17 cellular contexts compared by ENCODE assay signal in the genomic region with DNA sequence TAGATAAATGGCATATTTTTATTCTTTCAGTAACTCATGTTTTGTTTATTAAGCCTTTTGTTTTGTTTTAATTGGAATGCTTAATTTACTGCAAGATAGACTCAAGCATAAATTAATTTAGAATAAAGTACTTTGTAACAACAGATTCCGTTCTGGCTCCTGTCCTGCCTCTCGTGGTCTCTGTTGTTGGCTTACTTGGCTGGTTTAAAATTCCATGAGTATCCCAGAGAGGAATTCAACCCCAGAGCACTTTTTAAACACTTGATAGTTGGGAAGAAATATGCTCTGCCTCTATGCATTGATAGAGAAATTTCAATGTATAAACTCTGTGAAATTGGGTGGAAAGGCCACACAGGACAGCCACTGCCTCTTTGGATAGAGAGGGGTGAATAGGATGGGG.
DNase-seq lines count a peak whose midpoint lies in the region; ATAC-seq and TF ChIP-seq lines count a peak whose summit lies in the region.
"Had no signal": no experiment of that assay in that cellular context is flagged by ENCODE, and none has a peak within 500 bp of the region (broad histone marks: within the 10 kb centered on the region; RNA-seq: fewer than 3 reads in every experiment).

No MANE protein-coding gene starts in this region.

- H3K4me3 Mint-ChIP-seq in HFFc6 (peak overlapping the region; percentile 58; the same call in 1 of the 2 replicates), chondrocyte (ENCODE audit: unreplicated experiment) (no peak overlapping the region)
- no peak overlapping the region for H3K4me3 Mint-ChIP-seq in activated CD8-positive, alpha-beta T cell treated with anti-CD3 and anti-CD28 coated beads for 36 hours
- H3K4me3 Mint-ChIP-seq: activated CD4-positive, alpha-beta T cell treated with anti-CD3 and anti-CD28 coated beads for 36 hours; activated T-cell treated with anti-CD3 and anti-CD28 coated beads, Interleukin-2, amount 50 U/mL, for 72 hours; CD4-positive, alpha-beta memory T cell; memory B cell; stimulated activated effector memory CD8-positive, alpha-beta T cell treated with anti-CD3 and anti-CD28 coated beads, Interleukin-12 subunit alpha, Interleukin-12 subunit beta, amount 100 ng/mL, for 72 hours; T-helper 1 cell treated with Interleukin-12 subunit alpha and Interleukin-12 subunit beta and Interleukin-4 antibody, amounts not matched to agents 30 μg/mL and 1 μg/mL, for 36 hours had no signal

- no peak for TF ChIP-seq POLR2A in testis (IDR thresholded peaks at IDR 0.05)

- H3K27me3 Mint-ChIP-seq in HFFc6 (ENCODE audit: insufficient read depth), result no peaks in the 10 kb centered on the region; the same call in none of the 2 replicates
- H3K27me3 Mint-ChIP-seq in chondrocyte (ENCODE audit: low read depth), result no peaks in the 10 kb centered on the region
- H3K27me3 Mint-ChIP-seq in activated CD8-positive, alpha-beta T cell treated with anti-CD3 and anti-CD28 coated beads for 36 hours, result no peaks in the 10 kb centered on the region
- H3K27me3 Mint-ChIP-seq: activated CD4-positive, alpha-beta T cell treated with anti-CD3 and anti-CD28 coated beads for 36 hours had no signal

- H3K4me3 ChIP-seq in left lung (no peak overlapping the region), testis (no peak overlapping the region), brain microvascular endothelial cell (ENCODE audit: low read depth, low read length) (no peak overlapping the region)

- no peaks in the 10 kb centered on the region for H3K27me3 ChIP-seq in left lung
- H3K27me3 ChIP-seq in testis, result no peaks in the 10 kb centered on the region
- H3K27me3 ChIP-seq in brain microvascular endothelial cell (replicated peaks), result no peaks in the 10 kb centered on the region

- peaks cover 44% of the 10 kb centered on the region for H3K36me3 Mint-ChIP-seq in HFFc6 (ENCODE audit: low read depth)
- H3K36me3 Mint-ChIP-seq in chondrocyte (ENCODE audit: low read depth), result peaks cover 34% of the 10 kb centered on the region
- H3K36me3 Mint-ChIP-seq in activated CD8-positive, alpha-beta T cell treated with anti-CD3 and anti-CD28 coated beads for 36 hours (ENCODE audit: low read depth), result peaks cover 2% of the 10 kb centered on the region
- H3K36me3 Mint-ChIP-seq: stimulated activated effector memory CD8-positive, alpha-beta T cell treated with anti-CD3 and anti-CD28 coated beads, Interleukin-12 subunit alpha, Interleukin-12 subunit beta, amount 100 ng/mL, for 72 hours had no signal

- H3K27ac Mint-ChIP-seq in HFFc6, result peak overlapping the region; percentile 62; the same call in 1 of the 2 replicates
- H3K27ac Mint-ChIP-seq in chondrocyte (ENCODE audit: unreplicated experiment), result peak overlapping the region; percentile 92
- H3K27ac Mint-ChIP-seq in activated CD8-positive, alpha-beta T cell treated with anti-CD3 and anti-CD28 coated beads for 36 hours, result no peak overlapping the region
- H3K27ac Mint-ChIP-seq: activated CD4-positive, alpha-beta T cell treated with anti-CD3 and anti-CD28 coated beads for 36 hours; activated T-cell treated with anti-CD3 and anti-CD28 coated beads, Interleukin-2, amount 50 U/mL, for 72 hours; CD4-positive, alpha-beta memory T cell; memory B cell; stimulated activated effector memory CD8-positive, alpha-beta T cell treated with anti-CD3 and anti-CD28 coated beads, Interleukin-12 subunit alpha, Interleukin-12 subunit beta, amount 100 ng/mL, for 72 hours; T-helper 1 cell treated with Interleukin-12 subunit alpha and Interleukin-12 subunit beta and Interleukin-4 antibody, amounts not matched to agents 30 μg/mL and 1 μg/mL, for 36 hours had no signal

- H3K27ac ChIP-seq in left lung (peak overlapping the region in 1 of 2 donors; percentile 51), testis (peak overlapping the region; percentile 12 to 50), brain microvascular endothelial cell (no peak overlapping the region)

- H3K4me1 ChIP-seq in left lung, result peaks cover 0 to 5% of the 10 kb centered on the region in 2 donors
- H3K4me1 ChIP-seq in testis, result no peaks in the 10 kb centered on the region

- in situ Hi-C loops in brain microvascular endothelial cell (cut with HindIII; ENCODE audit: low pct_ligation_motif_present, low sequenced_read_pairs), result no loop called here

- H3K36me3 ChIP-seq in left lung, result peaks cover 0 to 16% of the 10 kb centered on the region in 2 donors
- H3K36me3 ChIP-seq in testis (ENCODE audit: low read depth, missing control alignments), result no peaks in the 10 kb centered on the region
- peaks cover 35% of the 10 kb centered on the region for H3K36me3 ChIP-seq in brain microvascular endothelial cell (replicated peaks)

- intact Hi-C loops in left lung (cut with DNase I), result no loop called here
- intact Hi-C loops in testis (cut with DNase I; ENCODE audit: low total_unique reads), result no loop called here
- intact Hi-C loops in activated CD8-positive, alpha-beta T cell treated with anti-CD3 and anti-CD28 coated beads for 36 hours (cut with micrococcal nuclease), result no loop called here

- peak; percentile 45 for ATAC-seq in left lung
- no peak for ATAC-seq in GM18519 (IDR thresholded peaks at IDR 0.05; ENCODE audit: low FRiP score, unreplicated experiment)
- no peak for ATAC-seq in activated CD8-positive, alpha-beta T cell treated with anti-CD3 and anti-CD28 coated beads for 36 hours
- ATAC-seq: activated CD4-positive, alpha-beta T cell treated with anti-CD3 and anti-CD28 coated beads for 36 hours; activated T-cell treated with anti-CD3 and anti-CD28 coated beads, Interleukin-2, amount 50 U/mL, for 72 hours; HCT116; stimulated activated effector memory CD8-positive, alpha-beta T cell treated with anti-CD3 and anti-CD28 coated beads, Interleukin-12 subunit alpha, Interleukin-12 subunit beta, amount 100 ng/mL, for 72 hours had no signal

- TF ChIP-seq CTCF in HFFc6 (IDR thresholded peaks at IDR 0.05) (no peak), chondrocyte (IDR thresholded peaks at IDR 0.05) (no peak), left lung (IDR thresholded peaks at IDR 0.05) (no peak), testis (IDR thresholded peaks at IDR 0.05) (no peak), brain microvascular endothelial cell (IDR thresholded peaks at IDR 0.05; ENCODE audit: low read depth, low read length, missing control alignments) (no peak)
- no peak for TF ChIP-seq CTCF in activated CD8-positive, alpha-beta T cell treated with anti-CD3 and anti-CD28 coated beads for 36 hours (IDR thresholded peaks at IDR 0.05)

- DNase-seq in HFFc6 (peak; percentile 20), chondrocyte (ENCODE audit: low spot score) (no peak), left lung (no peak), testis (peak; percentile 68), D341Med (ENCODE audit: low spot score) (no peak), brain microvascular endothelial cell (no peak)
- no peak for DNase-seq in activated CD8-positive, alpha-beta T cell treated with anti-CD3 and anti-CD28 coated beads for 36 hours
- DNase-seq: activated CD4-positive, alpha-beta T cell treated with anti-CD3 and anti-CD28 coated beads for 36 hours; activated T-cell treated with anti-CD3 and anti-CD28 coated beads, Interleukin-2, amount 50 U/mL, for 72 hours; CD4-positive, alpha-beta memory T cell; MM.1S; stimulated activated CD4-positive, alpha-beta T cell treated with anti-CD3 and anti-CD28 coated beads, Interleukin-2, amount 100 ng/mL, for 48 hours had no signal

- H3K9me3 ChIP-seq in left lung (no peaks in the 10 kb centered on the region), testis (no peaks in the 10 kb centered on the region)

- CTCF ChIA-PET in activated CD8-positive, alpha-beta T cell treated with anti-CD3 and anti-CD28 coated beads for 36 hours (lab: Charles Lee), result interaction anchor here (0.7 kb wide), 1 partner anchor 12 kb away, joined by 3 read pairs; no protein-coding TSS in a partner anchor

- 54 to 62% methylated on average over 2 of the region's 2 CpGs for WGBS in testis, 2 donors

- H3K4me1 Mint-ChIP-seq in HFFc6 (ENCODE audit: low read depth) (peaks cover 26% of the 10 kb centered on the region), chondrocyte (ENCODE audit: low read depth) (peaks cover 64% of the 10 kb centered on the region)
- no peaks in the 10 kb centered on the region for H3K4me1 Mint-ChIP-seq in activated CD8-positive, alpha-beta T cell treated with anti-CD3 and anti-CD28 coated beads for 36 hours (ENCODE audit: low read depth)
- H3K4me1 Mint-ChIP-seq: activated CD4-positive, alpha-beta T cell treated with anti-CD3 and anti-CD28 coated beads for 36 hours; CD4-positive, alpha-beta memory T cell; memory B cell; stimulated activated effector memory CD8-positive, alpha-beta T cell treated with anti-CD3 and anti-CD28 coated beads, Interleukin-12 subunit alpha, Interleukin-12 subunit beta, amount 100 ng/mL, for 72 hours had no signal

- POLR2A ChIA-PET in activated CD8-positive, alpha-beta T cell treated with anti-CD3 and anti-CD28 coated beads for 36 hours (lab: Charles Lee), result no interaction called here

- H3K9me3 Mint-ChIP-seq in HFFc6 (peaks cover 8% of the 10 kb centered on the region; the same call in 1 of the 2 replicates), chondrocyte (ENCODE audit: low read depth) (no peaks in the 10 kb centered on the region)
- H3K9me3 Mint-ChIP-seq in activated CD8-positive, alpha-beta T cell treated with anti-CD3 and anti-CD28 coated beads for 36 hours, result no peaks in the 10 kb centered on the region
- H3K9me3 Mint-ChIP-seq: activated T-cell treated with anti-CD3 and anti-CD28 coated beads, Interleukin-2, amount 50 U/mL, for 72 hours; memory B cell; stimulated activated effector memory CD8-positive, alpha-beta T cell treated with anti-CD3 and anti-CD28 coated beads, Interleukin-12 subunit alpha, Interleukin-12 subunit beta, amount 100 ng/mL, for 72 hours; T-helper 1 cell treated with Interleukin-12 subunit alpha and Interleukin-12 subunit beta and Interleukin-4 antibody, amounts not matched to agents 30 μg/mL and 1 μg/mL, for 36 hours had no signal

Comparison
In these comparisons a context has a peak if more than half of its experiments do, and no peak if none do; other contexts are left out.
1. DNase-seq: peak in HFFc6 (single experiment) and testis (single experiment); none in chondrocyte (single experiment), left lung (0 of 2), D341Med (single experiment), activated CD8-positive, alpha-beta T cell treated with anti-CD3 and anti-CD28 coated beads for 36 hours (single experiment) and brain microvascular endothelial cell (single experiment).